Comparison of ENCODE assay signal across 9 cellular contexts in genomic region chr17:63446981-63447687, GRCh38. TPM values are rescaled to one million over a fixed set of nuclear protein-coding genes. Genes with fewer than 3 reads are reported as not detected.
DNase-seq lines count a peak whose midpoint lies in the region; ATAC-seq and TF ChIP-seq lines count a peak whose summit lies in the region.
"Had no signal": no experiment of that assay in that cellular context is flagged by ENCODE, and none has a peak within 500 bp of the region (broad histone marks: within the 10 kb centered on the region; RNA-seq: fewer than 3 reads in every experiment).

No MANE protein-coding gene starts in this region.

- H3K36me3 ChIP-seq in lower lobe of right lung: no peaks in the 10 kb centered on the region
- H3K36me3 ChIP-seq: cardiac muscle cell had no signal

- H3K27me3 ChIP-seq in lower lobe of right lung (ENCODE audit: low read depth): no peaks in the 10 kb centered on the region

- H3K4me1 ChIP-seq in lower lobe of right lung: peaks cover 37% of the 10 kb centered on the region

- peak; percentile 19 for ATAC-seq in GM19372 (IDR thresholded peaks at IDR 0.05; ENCODE audit: low read depth, unreplicated experiment)
- peak; percentile 31 to 34 for ATAC-seq in lower lobe of right lung
- ATAC-seq in stimulated activated naive CD8-positive, alpha-beta T cell treated with anti-CD3 and anti-CD28 coated beads, Interleukin-15, Interleukin-2, amounts not matched to agents 100 U/mL and 50 U/mL, for 24 hours: peak; percentile 20
- ATAC-seq in HG03095 (IDR thresholded peaks at IDR 0.05; ENCODE audit: unreplicated experiment): no peak

- intact Hi-C loops in lower lobe of right lung (cut with DNase I): no loop called here

- DNase-seq in KG1 (lab: John Stamatoyannopoulos, UW) (peak; percentile 80), T-helper 22 cell (ENCODE audit: low read depth) (peak; percentile 56), cardiac fibroblast (ENCODE audit: low read depth in 2 of 2) (peak in 1 of 2 donors; percentile 86), lower lobe of right lung (peak; percentile 65), H4 (ENCODE audit: low spot score) (no peak)
- DNase-seq in stimulated activated naive CD8-positive, alpha-beta T cell treated with anti-CD3 and anti-CD28 coated beads, Interleukin-15, Interleukin-2, amounts not matched to agents 100 U/mL and 50 U/mL, for 24 hours: peak; percentile 47

- H3K4me3 ChIP-seq in cardiac fibroblast (replicated peaks in 1 of 2; ENCODE audit: low read depth in 2 of 2, low read length in 2 of 2): peak overlapping the region; percentile 35 to 42
- H3K4me3 ChIP-seq in lower lobe of right lung: peak overlapping the region; percentile 67

- no peak for TF ChIP-seq CTCF in cardiac fibroblast (IDR thresholded peaks at IDR 0.05; ENCODE audit: low read depth, low read length)
- TF ChIP-seq CTCF in lower lobe of right lung (IDR thresholded peaks at IDR 0.05): no peak

- no peaks in the 10 kb centered on the region for H3K9me3 ChIP-seq in lower lobe of right lung

- peak overlapping the region; percentile 93 for H3K27ac ChIP-seq in lower lobe of right lung
- H3K27ac ChIP-seq: cardiac muscle cell had no signal

RNA-seq across cellular contexts. Expression of gene CYB561, which starts 1.0 kb away (rescaled TPM):
- 49.9 TPM for total RNA-seq in lower lobe of right lung
- total RNA-seq in H4 (2014; rRNA removed; shearing (Covaris generic)): 29.1 and 30.9 TPM in 2 replicates

RNA-seq across cellular contexts. Expression of gene ACE, which starts 29.7 kb away (rescaled TPM):
- 90.7 TPM for total RNA-seq in lower lobe of right lung
- total RNA-seq in H4 (2014; rRNA removed; shearing (Covaris generic)): not detected in 2 replicates

Comparison
In these comparisons a context has a peak if more than half of its experiments do, and no peak if none do; other contexts are left out.
1. RNA of gene ACE, which starts 29.7 kb away (total RNA-seq): 90.7 TPM in lower lobe of right lung (single experiment); not detected in H4; every median in the first group is over 10 times any median in the second.